1 cellular context compared by ENCODE assay signal in genomic region chr1:116807871-116808450, GRCh38.
TF ChIP-seq lines count a peak whose summit lies in the region.

No MANE protein-coding gene starts in this region.

TF ChIP-seq in WTC11, 78 proteins besides CTCF, POLR2A, EP300 and RAD21 (continued from another document):
- TF ChIP-seq, protein P1, sequence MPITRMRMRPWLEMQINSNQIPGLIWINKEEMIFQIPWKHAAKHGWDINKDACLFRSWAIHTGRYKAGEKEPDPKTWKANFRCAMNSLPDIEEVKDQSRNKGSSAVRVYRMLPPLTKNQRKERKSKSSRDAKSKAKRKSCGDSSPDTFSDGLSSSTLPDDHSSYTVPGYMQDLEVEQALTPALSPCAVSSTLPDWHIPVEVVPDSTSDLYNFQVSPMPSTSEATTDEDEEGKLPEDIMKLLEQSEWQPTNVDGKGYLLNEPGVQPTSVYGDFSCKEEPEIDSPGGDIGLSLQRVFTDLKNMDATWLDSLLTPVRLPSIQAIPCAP (CRISPR knock-in tag; IDR thresholded peaks at IDR 0.05) = no peak
- TF ChIP-seq ZNF423 (CRISPR knock-in tag; IDR thresholded peaks at IDR 0.05) (no peak), MYBL2 (CRISPR knock-in tag; IDR thresholded peaks at IDR 0.05) (no peak), AFF4 (CRISPR knock-in tag; IDR thresholded peaks at IDR 0.05; ENCODE audit: borderline replicate concordance) (no peak), ELF4 (CRISPR knock-in tag; IDR thresholded peaks at IDR 0.05; ENCODE audit: low read depth) (no peak), SP1 (CRISPR knock-in tag; conservative IDR thresholded peaks at IDR 0.05) (no peak)
- TF ChIP-seq, protein P2, sequence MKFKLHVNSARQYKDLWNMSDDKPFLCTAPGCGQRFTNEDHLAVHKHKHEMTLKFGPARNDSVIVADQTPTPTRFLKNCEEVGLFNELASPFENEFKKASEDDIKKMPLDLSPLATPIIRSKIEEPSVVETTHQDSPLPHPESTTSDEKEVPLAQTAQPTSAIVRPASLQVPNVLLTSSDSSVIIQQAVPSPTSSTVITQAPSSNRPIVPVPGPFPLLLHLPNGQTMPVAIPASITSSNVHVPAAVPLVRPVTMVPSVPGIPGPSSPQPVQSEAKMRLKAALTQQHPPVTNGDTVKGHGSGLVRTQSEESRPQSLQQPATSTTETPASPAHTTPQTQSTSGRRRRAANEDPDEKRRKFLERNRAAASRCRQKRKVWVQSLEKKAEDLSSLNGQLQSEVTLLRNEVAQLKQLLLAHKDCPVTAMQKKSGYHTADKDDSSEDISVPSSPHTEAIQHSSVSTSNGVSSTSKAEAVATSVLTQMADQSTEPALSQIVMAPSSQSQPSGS (CRISPR knock-in tag; IDR thresholded peaks at IDR 0.05; ENCODE audit: borderline replicate concordance, low read depth) = no peak
- TF ChIP-seq, protein P3, sequence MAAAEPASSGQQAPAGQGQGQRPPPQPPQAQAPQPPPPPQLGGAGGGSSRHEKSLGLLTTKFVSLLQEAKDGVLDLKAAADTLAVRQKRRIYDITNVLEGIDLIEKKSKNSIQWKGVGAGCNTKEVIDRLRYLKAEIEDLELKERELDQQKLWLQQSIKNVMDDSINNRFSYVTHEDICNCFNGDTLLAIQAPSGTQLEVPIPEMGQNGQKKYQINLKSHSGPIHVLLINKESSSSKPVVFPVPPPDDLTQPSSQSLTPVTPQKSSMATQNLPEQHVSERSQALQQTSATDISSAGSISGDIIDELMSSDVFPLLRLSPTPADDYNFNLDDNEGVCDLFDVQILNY (CRISPR knock-in tag; IDR thresholded peaks at IDR 0.05) = no peak
